Comparison of ENCODE assay signal across 16 cellular contexts in the genomic region with DNA sequence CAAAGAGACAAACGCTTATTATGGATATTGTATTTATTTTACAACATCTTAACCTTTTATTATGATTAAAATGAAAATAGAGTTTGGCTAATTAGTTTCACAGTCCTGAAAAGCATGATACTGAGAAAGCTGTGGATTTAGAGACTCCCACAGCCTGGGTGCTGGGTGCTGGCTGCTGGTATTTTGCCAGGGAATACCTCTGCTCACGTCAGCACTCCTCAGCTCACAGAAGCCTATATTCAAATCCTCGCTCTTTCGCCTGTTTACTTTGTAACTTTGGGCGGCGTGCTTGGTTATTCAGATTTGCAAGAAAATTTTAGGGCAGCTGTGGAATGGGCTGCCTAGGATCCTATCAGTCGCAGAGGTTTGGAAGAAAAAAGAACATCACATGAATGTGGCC.
DNase-seq lines count a peak whose midpoint lies in the region; TF ChIP-seq lines count a peak whose summit lies in the region.
"Had no signal": no experiment of that assay in that cellular context is flagged by ENCODE, and none has a peak within 500 bp of the region (broad histone marks: within the 10 kb centered on the region; RNA-seq: fewer than 3 reads in every experiment).

No MANE protein-coding gene starts in this region.

- peak; percentile 66 to 72 for DNase-seq in HAP-1 (ENCODE audit: low spot score in 2 of 2)
- DNase-seq in NCI-H1048 (lab: John Stamatoyannopoulos, UW) = peak; percentile 11
- peak; percentile 3 for DNase-seq in RPMI8226
- peak; percentile 65 to 66 for DNase-seq in thyroid gland
- no peak for DNase-seq in NCI-H2081 treated with DMSO at 0.1 percent for 48 hours (lab: John Stamatoyannopoulos, UW)
- no peak for DNase-seq in activated gamma-delta T cell (lab: John Stamatoyannopoulos, UW)
- DNase-seq: Caco-2; CD4-positive, CD25-positive, alpha-beta regulatory T cell; CD8-positive, alpha-beta T cell; DMS153; DND-41; GOT3; HCEC 1CT had no signal

- peaks cover 35% of the 10 kb centered on the region for H3K4me1 ChIP-seq in HAP-1
- H3K4me1 ChIP-seq in thyroid gland = peaks cover 7 to 13% of the 10 kb centered on the region in 2 donors
- H3K4me1 ChIP-seq: BLaER1, Caco-2 had no signal

- in situ Hi-C loops in HAP-1 (cut with MboI; ENCODE audit: low sequenced_read_pairs) = no loop called here

- WGBS in thyroid gland, 2 donors = 46 to 56% methylated on average over 7 of the region's 7 CpGs

- H3K4me3 ChIP-seq in HAP-1 (no peak overlapping the region), thyroid gland (replicated peaks in 1 of 3) (no peak overlapping the region)
- H3K4me3 ChIP-seq: BLaER1, GM12878 had no signal

- H3K27ac ChIP-seq in thyroid gland = peak overlapping the region in 2 of 3 donors; percentile 13 to 20
- H3K27ac ChIP-seq: BLaER1, C4-2B had no signal

- intact Hi-C loops in thyroid gland (cut with DNase I) = no loop called here

- H3K9me3 ChIP-seq in HAP-1 (no peaks in the 10 kb centered on the region), thyroid gland (no peaks in the 10 kb centered on the region)
- H3K9me3 ChIP-seq: BLaER1, Caco-2 had no signal

- TF ChIP-seq POLR2A in thyroid gland (IDR thresholded peaks at IDR 0.05) = no peak

- no peaks in the 10 kb centered on the region for H3K27me3 ChIP-seq in HAP-1 (ENCODE audit: low read depth)
- H3K27me3 ChIP-seq in thyroid gland = no peaks in the 10 kb centered on the region
- H3K27me3 ChIP-seq: BLaER1 had no signal

- no peak for TF ChIP-seq CTCF in thyroid gland (IDR thresholded peaks at IDR 0.05)

- H3K36me3 ChIP-seq in HAP-1 (replicated peaks) (no peaks in the 10 kb centered on the region), thyroid gland (no peaks in the 10 kb centered on the region)
- H3K36me3 ChIP-seq: BLaER1 had no signal

Comparison
In these comparisons a context has a peak if more than half of its experiments do, and no peak if none do; other contexts are left out.
1. DNase-seq: peak in HAP-1 (2 of 2), NCI-H1048 (single experiment), RPMI8226 (single experiment) and thyroid gland (2 of 2); none in NCI-H2081 treated with DMSO at 0.1 percent for 48 hours (single experiment) and activated gamma-delta T cell (single experiment).